In the genomic region with DNA sequence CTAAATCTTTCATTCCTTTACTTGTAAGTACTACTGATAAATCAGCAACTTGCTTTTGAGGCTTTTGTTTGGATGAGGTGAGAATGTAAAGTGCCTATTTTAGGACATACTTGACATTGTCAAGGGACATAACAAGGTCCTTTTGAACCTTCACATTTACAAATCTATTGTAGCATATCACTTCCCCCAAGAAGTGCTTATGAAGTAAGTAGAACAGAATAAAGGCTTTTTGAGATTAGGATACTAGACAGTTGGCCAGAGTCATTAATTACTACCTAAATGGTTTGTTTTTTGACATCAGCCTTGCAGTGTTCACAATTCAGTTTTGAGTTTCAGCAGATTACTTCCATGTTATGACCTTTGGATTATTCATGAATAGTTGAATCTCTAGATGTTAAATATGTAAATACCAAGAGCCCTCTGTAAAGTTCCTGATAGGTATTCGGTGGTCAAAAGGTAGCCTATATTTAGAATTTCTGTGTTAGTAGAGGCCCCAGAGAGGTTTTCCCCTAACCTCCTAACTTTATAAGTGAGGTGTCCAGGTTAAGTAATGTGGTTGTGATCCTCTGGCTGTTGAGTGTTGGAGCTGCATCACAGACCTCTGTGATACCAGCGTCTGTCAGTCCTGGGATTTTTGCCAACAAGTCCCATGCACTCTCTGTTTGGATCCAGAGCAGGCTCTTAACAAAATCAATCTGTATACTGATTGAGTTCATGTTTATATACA, we compare ENCODE assay signal across 10 cellular contexts.
A peak's percentile ranks its signal among the peaks of the same experiment; 100 is the strongest.
DNase-seq lines count a peak whose midpoint lies in the region; ATAC-seq and TF ChIP-seq lines count a peak whose summit lies in the region.
"Had no signal": no experiment of that assay in that cellular context is flagged by ENCODE, and none has a peak within 500 bp of the region (broad histone marks: within the 10 kb centered on the region; RNA-seq: fewer than 3 reads in every experiment).

No MANE protein-coding gene starts in this region.

- H3K27ac ChIP-seq in PC-9 (peak overlapping the region; percentile 10), skeletal muscle tissue (ENCODE audit: low read depth, low read length) (peak overlapping the region; percentile 33), aorta (ENCODE audit: low read depth in 1 of 2, low read length in 2 of 2) (no peak overlapping the region)
- H3K27ac ChIP-seq: neutrophil had no signal

- H3K27me3 ChIP-seq in PC-9 (ENCODE audit: insufficient read depth, low read depth): no peaks in the 10 kb centered on the region
- H3K27me3 ChIP-seq in skeletal muscle tissue (ENCODE audit: control insufficient read depth in 3 of 3, insufficient read depth in 3 of 3, low read length in 3 of 3): no peaks in the 10 kb centered on the region
- H3K27me3 ChIP-seq in aorta (ENCODE audit: control insufficient read depth in 1 of 2, insufficient read depth in 2 of 2, low read length in 1 of 2): no peaks in the 10 kb centered on the region
- H3K27me3 ChIP-seq: neutrophil had no signal

- no peaks in the 10 kb centered on the region for H4K20me1 ChIP-seq in PC-9 (ENCODE audit: insufficient read depth)

- no peak for TF ChIP-seq CTCF in PC-9 (conservative IDR thresholded peaks at IDR 0.05)
- no peak for TF ChIP-seq CTCF in foreskin fibroblast (IDR thresholded peaks at IDR 0.05; ENCODE audit: low read depth, low read length)

- no peak for ATAC-seq in aorta (ENCODE audit: low FRiP score)

- 43 to 50% methylated on average over 2 of the region's 2 CpGs for WGBS in aorta, 2 donors

- DNase-seq in NCI-H2196 (lab: John Stamatoyannopoulos, UW; ENCODE audit: unreplicated experiment) (peak; percentile 12), NCI-H2196 treated with DMSO at 0.1 percent for 48 hours (lab: John Stamatoyannopoulos, UW; ENCODE audit: unreplicated experiment) (no peak), PC-9 (no peak), foreskin fibroblast (peak; percentile 78 to 87), NCI-H1436 (lab: John Stamatoyannopoulos, UW) (no peak), aorta (no peak)
- no peak for DNase-seq in activated effector memory CD4-positive, alpha-beta T cell treated with Interleukin-2 at 50 U/mL for 16 hours
- DNase-seq: MV-4-11 had no signal

- CTCF ChIA-PET in PC-9 (lab: Charles Lee): no interaction called here

- no TSS peak for BruUV-seq in PC-9 (replicated peaks; lab: Mats Ljungman, UMichigan)

- peaks cover 28% of the 10 kb centered on the region; the same call in 1 of the 2 replicates for H3F3A ChIP-seq in PC-9 (ENCODE audit: insufficient read depth, low read depth)

- intact Hi-C loops in PC-9 (cut with micrococcal nuclease; ENCODE audit: unreplicated experiment) (loop anchor here (5.0 kb wide), 1 partner anchor 297 kb away; no protein-coding TSS in a partner anchor), aorta (cut with DNase I) (no loop called here)

- H3K9me2 ChIP-seq in PC-9 (ENCODE audit: insufficient read depth): no peaks in the 10 kb centered on the region

- POLR2A ChIA-PET in PC-9 (lab: Charles Lee; ENCODE audit: unreplicated experiment): no interaction called here

- H3K4me3 ChIP-seq in PC-9: no peak overlapping the region
- H3K4me3 ChIP-seq in foreskin fibroblast (ENCODE audit: low read depth in 1 of 2, low read length in 2 of 2): no peak overlapping the region
- H3K4me3 ChIP-seq in skeletal muscle tissue (ENCODE audit: low read length in 3 of 3): no peak overlapping the region
- no peak overlapping the region for H3K4me3 ChIP-seq in aorta (ENCODE audit: low read length in 2 of 2)

- no peak overlapping the region for H2AFZ ChIP-seq in PC-9

- H3K4me1 ChIP-seq in PC-9 (replicated peaks; ENCODE audit: insufficient read depth) (peaks cover 55% of the 10 kb centered on the region), skeletal muscle tissue (ENCODE audit: control insufficient read depth in 3 of 3, insufficient read depth in 3 of 3, low read length in 3 of 3) (peaks cover 25 to 27% (median 25%) of the 10 kb centered on the region in 3 donors), aorta (ENCODE audit: control insufficient read depth in 1 of 2, insufficient read depth in 2 of 2, low read length in 2 of 2) (peaks cover 0 to 3% of the 10 kb centered on the region in 2 donors)

- peaks cover 58% of the 10 kb centered on the region for H3K79me2 ChIP-seq in PC-9 (ENCODE audit: low read depth)

- no peak overlapping the region for H3K9ac ChIP-seq in skeletal muscle tissue (ENCODE audit: low read depth in 1 of 3, low read length in 3 of 3)

- H3K9me3 ChIP-seq in PC-9 (ENCODE audit: insufficient read depth, low read depth): no peaks in the 10 kb centered on the region
- peaks cover 0 to 2% (median 0%) of the 10 kb centered on the region in 3 donors for H3K9me3 ChIP-seq in skeletal muscle tissue (ENCODE audit: control insufficient read depth in 3 of 3, low read length in 3 of 3)
- peaks cover 3% of the 10 kb centered on the region for H3K9me3 ChIP-seq in aorta (ENCODE audit: control insufficient read depth, low read length)
- H3K9me3 ChIP-seq: neutrophil had no signal

- H3K36me3 ChIP-seq in PC-9 (ENCODE audit: low read depth) (no peaks in the 10 kb centered on the region), skeletal muscle tissue (ENCODE audit: control insufficient read depth in 3 of 3, insufficient read depth in 3 of 3, low read length in 3 of 3) (peaks cover 0 to 3% (median 0%) of the 10 kb centered on the region in 3 donors), aorta (ENCODE audit: control insufficient read depth in 1 of 2, insufficient read depth in 2 of 2, low read length in 1 of 2) (no peaks in the 10 kb centered on the region)
- H3K36me3 ChIP-seq: neutrophil had no signal

- H3K4me2 ChIP-seq in PC-9: peak overlapping the region; percentile 33

Comparison
In these comparisons a context has a peak if more than half of its experiments do, and no peak if none do; other contexts are left out.
1. DNase-seq: peak in NCI-H2196 (single experiment) and foreskin fibroblast (2 of 2); none in NCI-H2196 treated with DMSO at 0.1 percent for 48 hours (single experiment), PC-9 (0 of 2), activated effector memory CD4-positive, alpha-beta T cell treated with Interleukin-2 at 50 U/mL for 16 hours (single experiment), NCI-H1436 (single experiment) and aorta (0 of 2).
2. H3K27ac ChIP-seq: peak in PC-9 (single experiment) and skeletal muscle tissue (single experiment); none in aorta (0 of 2).